Comparison of ENCODE assay signal across 15 cellular contexts in the genomic region with DNA sequence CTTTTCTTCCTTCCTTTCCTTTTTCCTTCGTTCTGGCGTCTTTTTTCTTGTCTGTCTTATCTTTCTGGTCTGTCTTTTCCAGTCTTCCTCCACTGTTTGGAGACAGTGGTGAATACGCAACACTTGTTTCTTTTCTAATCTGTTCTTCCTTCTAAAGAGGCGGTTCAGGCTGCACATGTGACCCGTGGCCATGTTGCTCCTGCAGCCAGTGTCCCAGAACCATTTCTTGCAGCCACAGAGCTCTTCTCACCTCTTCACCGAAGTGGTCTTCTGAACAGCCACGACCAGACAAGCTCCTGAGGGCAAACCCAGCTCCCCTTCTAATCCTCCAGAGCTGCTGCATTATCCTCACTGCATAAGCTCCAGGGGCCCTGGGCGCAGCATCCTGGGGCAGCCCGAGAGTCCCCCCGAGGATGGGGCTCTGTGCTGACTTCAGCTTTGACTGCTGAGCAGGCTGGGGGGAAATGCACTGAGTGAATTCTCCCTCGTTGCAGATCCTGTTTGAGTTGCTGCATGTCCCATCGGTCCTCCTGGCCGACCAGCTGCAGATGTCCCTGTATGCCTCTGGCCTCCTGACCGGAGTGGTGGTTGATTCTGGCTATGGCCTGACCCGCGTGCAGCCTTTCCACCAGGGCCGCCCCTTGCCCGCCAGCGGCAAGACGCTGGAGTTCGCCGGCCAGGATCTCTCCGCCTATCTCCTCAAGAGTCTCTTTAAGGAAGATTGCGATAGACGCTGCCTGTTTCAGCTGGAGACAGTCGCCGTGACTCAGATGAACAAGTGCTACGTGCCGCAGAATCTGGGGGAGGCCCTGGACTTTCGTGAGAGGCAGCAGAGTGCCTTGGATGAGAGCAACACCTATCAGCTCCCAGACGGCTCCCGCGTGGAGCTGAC.
A peak's percentile ranks its signal among the peaks of the same experiment; 100 is the strongest.
DNase-seq lines count a peak whose midpoint lies in the region; ATAC-seq and TF ChIP-seq lines count a peak whose summit lies in the region.
"Had no signal": no experiment of that assay in that cellular context is flagged by ENCODE, and none has a peak within 500 bp of the region (broad histone marks: within the 10 kb centered on the region; RNA-seq: fewer than 3 reads in every experiment).

No MANE protein-coding gene starts in this region.

- H3K27me3 ChIP-seq in Panc1 (ENCODE audit: control insufficient read depth, insufficient read depth, low read length) (peaks cover 3% of the 10 kb centered on the region), neural progenitor cell (no peaks in the 10 kb centered on the region), testis (no peaks in the 10 kb centered on the region)
- H3K27me3 ChIP-seq: MG63, Peyer's patch had no signal

- H3K27me3 Mint-ChIP-seq in neural progenitor cell (ENCODE audit: insufficient read depth, low read depth) = peaks cover 5% of the 10 kb centered on the region

- in situ Hi-C loops in Panc1 (cut with HindIII; ENCODE audit: low pct_unique_long_range_greater_than_20kb, low sequenced_read_pairs) = no loop called here

- peak overlapping the region; percentile 29 for H2AFZ ChIP-seq in neural progenitor cell (replicated peaks)

- no peaks in the 10 kb centered on the region for H4K20me1 ChIP-seq in neural progenitor cell (ENCODE audit: low read depth)

- no peak overlapping the region for H3K4me3 Mint-ChIP-seq in neural progenitor cell

- H3K4me3 ChIP-seq in Panc1 (ENCODE audit: low read depth in 2 of 2, low read length in 2 of 2) = no peak overlapping the region
- H3K4me3 ChIP-seq in coronary artery = no peak overlapping the region
- no peak overlapping the region for H3K4me3 ChIP-seq in neural progenitor cell
- H3K4me3 ChIP-seq in testis = no peak overlapping the region
- H3K4me3 ChIP-seq: MG63, Peyer's patch, SJCRH30 had no signal

- H3K9ac ChIP-seq in neural progenitor cell = no peak overlapping the region

- no peak overlapping the region for H3K27ac Mint-ChIP-seq in neural progenitor cell

- no peaks in the 10 kb centered on the region for H3K36me3 Mint-ChIP-seq in neural progenitor cell
- H3K36me3 Mint-ChIP-seq: CD4-positive, CD25-positive, alpha-beta regulatory T cell had no signal

- ATAC-seq in Panc1 (peak; percentile 58; the same call in 1 of the 2 replicates), GM18907 (IDR thresholded peaks at IDR 0.05; ENCODE audit: unreplicated experiment) (no peak), HG03159 (IDR thresholded peaks at IDR 0.05; ENCODE audit: unreplicated experiment) (no peak)

- POLR2A ChIA-PET in Panc1 (lab: Charles Lee) = no interaction called here

- no peak for TF ChIP-seq POLR2A in testis (IDR thresholded peaks at IDR 0.05)

- DNase-seq in Panc1 (ENCODE audit: low read depth, low spot score) (no peak), coronary artery (ENCODE audit: low spot score) (peak; percentile 49), neural progenitor cell (ENCODE audit: low spot score) (no peak), testis (peak; percentile 81), cardiac septum (ENCODE audit: low spot score) (no peak)
- DNase-seq: CD4-positive, CD25-positive, alpha-beta regulatory T cell; NCI-H1048; NCI-H1417 treated with DMSO at 0.1 percent for 48 hours; NCI-H187; NCI-H510A had no signal

- H3K27ac ChIP-seq in Panc1 (ENCODE audit: low read length) (no peak overlapping the region), coronary artery (no peak overlapping the region), neural progenitor cell (no peak overlapping the region), testis (peak overlapping the region; percentile 13 to 32)
- H3K27ac ChIP-seq: Peyer's patch, SJCRH30 had no signal

- H3K9me3 Mint-ChIP-seq in neural progenitor cell = no peaks in the 10 kb centered on the region

- TF ChIP-seq CTCF in Panc1 (IDR thresholded peaks at IDR 0.05) (no peak), coronary artery (IDR thresholded peaks at IDR 0.05) (no peak), neural progenitor cell (IDR thresholded peaks at IDR 0.05) (no peak), testis (IDR thresholded peaks at IDR 0.05) (no peak)

- H3K4me1 ChIP-seq in Panc1 (ENCODE audit: control insufficient read depth, insufficient read depth, low read length) = no peaks in the 10 kb centered on the region
- H3K4me1 ChIP-seq in neural progenitor cell = peaks cover 5% of the 10 kb centered on the region
- H3K4me1 ChIP-seq in testis = peaks cover 7% of the 10 kb centered on the region
- H3K4me1 ChIP-seq: Peyer's patch, SJCRH30 had no signal

- H3K4me1 Mint-ChIP-seq in neural progenitor cell = no peaks in the 10 kb centered on the region

- no peaks in the 10 kb centered on the region for H3K36me3 ChIP-seq in Panc1 (ENCODE audit: control insufficient read depth, insufficient read depth, low read length)
- no peaks in the 10 kb centered on the region for H3K36me3 ChIP-seq in neural progenitor cell
- no peaks in the 10 kb centered on the region for H3K36me3 ChIP-seq in testis (ENCODE audit: low read depth, missing control alignments)
- H3K36me3 ChIP-seq: MG63, Peyer's patch, SJCRH30 had no signal

- H3K4me2 ChIP-seq in neural progenitor cell = no peak overlapping the region

- H3K9me3 ChIP-seq in Panc1 (ENCODE audit: control insufficient read depth, insufficient read depth, low read depth, low read length) (no peaks in the 10 kb centered on the region), neural progenitor cell (ENCODE audit: low read depth) (no peaks in the 10 kb centered on the region), testis (no peaks in the 10 kb centered on the region)
- H3K9me3 ChIP-seq: MG63, Peyer's patch, SJCRH30 had no signal

- H3K79me2 ChIP-seq in neural progenitor cell (ENCODE audit: low read depth) = no peaks in the 10 kb centered on the region

- BruUV-seq in Panc1 (replicated peaks; lab: Mats Ljungman, UMichigan) = no TSS peak

- 33 to 53% methylated on average over 5 to 33 of the region's 33 CpGs for WGBS in testis, 2 donors

- CTCF ChIA-PET in Panc1 (lab: Charles Lee) = interaction anchor here (0.7 to 1.2 kb wide), 2 partner anchors 17 to 164 kb away, joined by 3 to 4 read pairs; no protein-coding TSS in a partner anchor

- no peaks in the 10 kb centered on the region for H3F3A ChIP-seq in neural progenitor cell (ENCODE audit: low read depth)

- intact Hi-C loops in Panc1 (cut with micrococcal nuclease; ENCODE audit: unreplicated experiment) (loop anchor here (10.0 kb wide), 1 partner anchor 161 kb away; no protein-coding TSS in a partner anchor), testis (cut with DNase I; ENCODE audit: low total_unique reads) (no loop called here), cardiac septum (cut with DNase I) (loop anchor here (5.0 kb wide), 2 partner anchors 67 to 153 kb away; no protein-coding TSS in a partner anchor)

Comparison
In these comparisons a context has a peak if more than half of its experiments do, and no peak if none do; other contexts are left out.
1. DNase-seq: peak in coronary artery (single experiment) and testis (single experiment); none in Panc1 (single experiment), neural progenitor cell (single experiment) and cardiac septum (single experiment).
2. H3K27ac ChIP-seq: peak in testis (2 of 2); none in Panc1 (single experiment), coronary artery (0 of 2) and neural progenitor cell (single experiment).